Comparison of ENCODE assay signal across 30 cellular contexts in genomic region chr18:58379443-58379842, GRCh38.
"Had no signal": no experiment of that assay in that cellular context is flagged by ENCODE, and none has a peak within 500 bp of the region (broad histone marks: within the 10 kb centered on the region; RNA-seq: fewer than 3 reads in every experiment).

No MANE protein-coding gene starts in this region.

- H2AFZ ChIP-seq: neural progenitor cell had no signal

- H3K9me3 ChIP-seq: colonic mucosa, esophagus squamous epithelium, heart right ventricle, lower lobe of right lung, psoas muscle, right lobe of liver, suprapubic skin, transverse colon, vagina had no signal

- H3K27me3 Mint-ChIP-seq: dendritic cell treated with granulocyte-macrophage colony-stimulating factor and Interleukin-4, amounts not matched to agents 40 ng/mL and 50 ng/mL, for 4 days; memory B cell; stimulated activated naive CD8-positive, alpha-beta T cell treated with anti-CD3 and anti-CD28 coated beads, Interleukin-15, amount 100 ng/mL, for 72 hours had no signal

- H3K4me3 Mint-ChIP-seq: dendritic cell treated with granulocyte-macrophage colony-stimulating factor and Interleukin-4, amounts not matched to agents 40 ng/mL and 50 ng/mL, for 4 days; immature natural killer cell; memory B cell; natural killer cell; neural progenitor cell; stimulated activated naive CD8-positive, alpha-beta T cell treated with anti-CD3 and anti-CD28 coated beads, Interleukin-15, amount 100 ng/mL, for 72 hours had no signal

- H3K4me2 ChIP-seq: neural progenitor cell had no signal

- FAIRE-seq: endothelial cell of umbilical vein, small intestine had no signal

- H3K4me3 ChIP-seq: colonic mucosa, esophagus squamous epithelium, heart right ventricle, lower lobe of right lung, neural progenitor cell, psoas muscle, right lobe of liver, suprapubic skin, transverse colon, vagina had no signal

- ATAC-seq: left ventricle myocardium superior; lower lobe of right lung; natural killer cell; stimulated activated naive CD8-positive, alpha-beta T cell treated with anti-CD3 and anti-CD28 coated beads, Interleukin-15, amount 100 ng/mL, for 72 hours had no signal

- H3K36me3 ChIP-seq: neural progenitor cell, right lobe of liver, vagina had no signal

- H3K27ac Mint-ChIP-seq: dendritic cell treated with granulocyte-macrophage colony-stimulating factor and Interleukin-4, amounts not matched to agents 40 ng/mL and 50 ng/mL, for 4 days; immature natural killer cell; memory B cell; natural killer cell; neural progenitor cell; stimulated activated naive CD8-positive, alpha-beta T cell treated with anti-CD3 and anti-CD28 coated beads, Interleukin-15, amount 100 ng/mL, for 72 hours had no signal

- H3K9ac ChIP-seq: neural progenitor cell had no signal

- H3K4me1 ChIP-seq: colonic mucosa, esophagus squamous epithelium, lower lobe of right lung, psoas muscle, right lobe of liver, suprapubic skin, transverse colon, vagina had no signal

- H3K4me1 Mint-ChIP-seq: immature natural killer cell; memory B cell; natural killer cell; stimulated activated naive CD8-positive, alpha-beta T cell treated with anti-CD3 and anti-CD28 coated beads, Interleukin-15, amount 100 ng/mL, for 72 hours had no signal

- H3K27ac ChIP-seq: colonic mucosa, esophagus squamous epithelium, heart right ventricle, lower lobe of right lung, neural progenitor cell, psoas muscle, right lobe of liver, suprapubic skin, transverse colon, vagina had no signal

- H3K36me3 Mint-ChIP-seq: immature natural killer cell, natural killer cell had no signal

- DNase-seq: colonic mucosa; effector CD8-positive, alpha-beta T cell; esophagus squamous epithelium; foreskin melanocyte; glutamatergic neuron; heart right ventricle; hippocampal formation; immature natural killer cell; islet precursor cell; kidney glomerular epithelial cell; left colon; left ventricle myocardium superior; lower lobe of right lung; natural killer cell; nucleus accumbens; psoas muscle; right lobe of liver; small intestine; stimulated activated CD4-positive, alpha-beta T cell treated with anti-CD3 and anti-CD28 coated beads, Interleukin-15, amount 100 ng/mL, for 24 hours; stimulated activated CD4-positive, alpha-beta T cell treated with anti-CD3 and anti-CD28 coated beads, Interleukin-2, amount 100 ng/mL, for 48 hours; stimulated activated CD8-positive, alpha-beta memory T cell treated with anti-CD3 and anti-CD28 coated beads, Interleukin-4, amount 100 ng/mL, for 48 hours; stimulated activated naive CD4-positive, alpha-beta T cell; stimulated activated naive CD8-positive, alpha-beta T cell treated with anti-CD3 and anti-CD28 coated beads, Interleukin-15, amount 100 ng/mL, for 72 hours; transverse colon had no signal

- H3K27me3 ChIP-seq: colonic mucosa, esophagus squamous epithelium, heart right ventricle, neural progenitor cell, right lobe of liver, suprapubic skin, transverse colon, vagina had no signal

- H3K9me3 Mint-ChIP-seq: dendritic cell treated with granulocyte-macrophage colony-stimulating factor and Interleukin-4, amounts not matched to agents 40 ng/mL and 50 ng/mL, for 4 days; immature natural killer cell; memory B cell; natural killer cell; neural progenitor cell; stimulated activated naive CD8-positive, alpha-beta T cell treated with anti-CD3 and anti-CD28 coated beads, Interleukin-15, amount 100 ng/mL, for 72 hours had no signal
